Comparison of ENCODE assay signal across 1 cellular context in genomic region chrX:47366051-47366722, GRCh38.
TF ChIP-seq lines count a peak whose summit lies in the region.

No MANE protein-coding gene starts in this region.

TF ChIP-seq in HEK293, 187 proteins besides CTCF, POLR2A, EP300 and RAD21 (continued from another document):
- TF ChIP-seq, protein P1, sequence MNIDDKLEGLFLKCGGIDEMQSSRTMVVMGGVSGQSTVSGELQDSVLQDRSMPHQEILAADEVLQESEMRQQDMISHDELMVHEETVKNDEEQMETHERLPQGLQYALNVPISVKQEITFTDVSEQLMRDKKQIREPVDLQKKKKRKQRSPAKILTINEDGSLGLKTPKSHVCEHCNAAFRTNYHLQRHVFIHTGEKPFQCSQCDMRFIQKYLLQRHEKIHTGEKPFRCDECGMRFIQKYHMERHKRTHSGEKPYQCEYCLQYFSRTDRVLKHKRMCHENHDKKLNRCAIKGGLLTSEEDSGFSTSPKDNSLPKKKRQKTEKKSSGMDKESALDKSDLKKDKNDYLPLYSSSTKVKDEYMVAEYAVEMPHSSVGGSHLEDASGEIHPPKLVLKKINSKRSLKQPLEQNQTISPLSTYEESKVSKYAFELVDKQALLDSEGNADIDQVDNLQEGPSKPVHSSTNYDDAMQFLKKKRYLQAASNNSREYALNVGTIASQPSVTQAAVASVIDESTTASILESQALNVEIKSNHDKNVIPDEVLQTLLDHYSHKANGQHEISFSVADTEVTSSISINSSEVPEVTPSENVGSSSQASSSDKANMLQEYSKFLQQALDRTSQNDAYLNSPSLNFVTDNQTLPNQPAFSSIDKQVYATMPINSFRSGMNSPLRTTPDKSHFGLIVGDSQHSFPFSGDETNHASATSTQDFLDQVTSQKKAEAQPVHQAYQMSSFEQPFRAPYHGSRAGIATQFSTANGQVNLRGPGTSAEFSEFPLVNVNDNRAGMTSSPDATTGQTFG (tag by site-specific recombination; IDR thresholded peaks at IDR 0.05; ENCODE audit: borderline replicate concordance) = no peak
- TF ChIP-seq, protein P2, sequence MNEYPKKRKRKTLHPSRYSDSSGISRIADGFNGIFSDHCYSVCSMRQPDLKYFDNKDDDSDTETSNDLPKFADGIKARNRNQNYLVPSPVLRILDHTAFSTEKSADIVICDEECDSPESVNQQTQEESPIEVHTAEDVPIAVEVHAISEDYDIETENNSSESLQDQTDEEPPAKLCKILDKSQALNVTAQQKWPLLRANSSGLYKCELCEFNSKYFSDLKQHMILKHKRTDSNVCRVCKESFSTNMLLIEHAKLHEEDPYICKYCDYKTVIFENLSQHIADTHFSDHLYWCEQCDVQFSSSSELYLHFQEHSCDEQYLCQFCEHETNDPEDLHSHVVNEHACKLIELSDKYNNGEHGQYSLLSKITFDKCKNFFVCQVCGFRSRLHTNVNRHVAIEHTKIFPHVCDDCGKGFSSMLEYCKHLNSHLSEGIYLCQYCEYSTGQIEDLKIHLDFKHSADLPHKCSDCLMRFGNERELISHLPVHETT (tag by site-specific recombination; IDR thresholded peaks at IDR 0.05) = no peak
- TF ChIP-seq ZNF341 (tag by site-specific recombination; IDR thresholded peaks at IDR 0.05; ENCODE audit: low read depth) = peak; percentile 80
- TF ChIP-seq, protein P3, sequence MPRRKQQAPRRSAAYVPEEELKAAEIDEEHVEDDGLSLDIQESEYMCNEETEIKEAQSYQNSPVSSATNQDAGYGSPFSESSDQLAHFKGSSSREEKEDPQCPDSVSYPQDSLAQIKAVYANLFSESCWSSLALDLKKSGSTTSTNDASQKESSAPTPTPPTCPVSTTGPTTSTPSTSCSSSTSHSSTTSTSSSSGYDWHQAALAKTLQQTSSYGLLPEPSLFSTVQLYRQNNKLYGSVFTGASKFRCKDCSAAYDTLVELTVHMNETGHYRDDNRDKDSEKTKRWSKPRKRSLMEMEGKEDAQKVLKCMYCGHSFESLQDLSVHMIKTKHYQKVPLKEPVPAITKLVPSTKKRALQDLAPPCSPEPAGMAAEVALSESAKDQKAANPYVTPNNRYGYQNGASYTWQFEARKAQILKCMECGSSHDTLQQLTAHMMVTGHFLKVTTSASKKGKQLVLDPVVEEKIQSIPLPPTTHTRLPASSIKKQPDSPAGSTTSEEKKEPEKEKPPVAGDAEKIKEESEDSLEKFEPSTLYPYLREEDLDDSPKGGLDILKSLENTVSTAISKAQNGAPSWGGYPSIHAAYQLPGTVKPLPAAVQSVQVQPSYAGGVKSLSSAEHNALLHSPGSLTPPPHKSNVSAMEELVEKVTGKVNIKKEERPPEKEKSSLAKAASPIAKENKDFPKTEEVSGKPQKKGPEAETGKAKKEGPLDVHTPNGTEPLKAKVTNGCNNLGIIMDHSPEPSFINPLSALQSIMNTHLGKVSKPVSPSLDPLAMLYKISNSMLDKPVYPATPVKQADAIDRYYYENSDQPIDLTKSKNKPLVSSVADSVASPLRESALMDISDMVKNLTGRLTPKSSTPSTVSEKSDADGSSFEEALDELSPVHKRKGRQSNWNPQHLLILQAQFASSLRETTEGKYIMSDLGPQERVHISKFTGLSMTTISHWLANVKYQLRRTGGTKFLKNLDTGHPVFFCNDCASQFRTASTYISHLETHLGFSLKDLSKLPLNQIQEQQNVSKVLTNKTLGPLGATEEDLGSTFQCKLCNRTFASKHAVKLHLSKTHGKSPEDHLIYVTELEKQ (tag by site-specific recombination; IDR thresholded peaks at IDR 0.05; ENCODE audit: borderline replicate concordance) = no peak
- TF ChIP-seq KLF1 (tag by site-specific recombination; IDR thresholded peaks at IDR 0.05) = peak; percentile 43; the same call in 1 of the 2 replicates
- TF ChIP-seq ZBTB1 (tag by site-specific recombination; IDR thresholded peaks at IDR 0.05) = no peak
